In the genomic region with DNA sequence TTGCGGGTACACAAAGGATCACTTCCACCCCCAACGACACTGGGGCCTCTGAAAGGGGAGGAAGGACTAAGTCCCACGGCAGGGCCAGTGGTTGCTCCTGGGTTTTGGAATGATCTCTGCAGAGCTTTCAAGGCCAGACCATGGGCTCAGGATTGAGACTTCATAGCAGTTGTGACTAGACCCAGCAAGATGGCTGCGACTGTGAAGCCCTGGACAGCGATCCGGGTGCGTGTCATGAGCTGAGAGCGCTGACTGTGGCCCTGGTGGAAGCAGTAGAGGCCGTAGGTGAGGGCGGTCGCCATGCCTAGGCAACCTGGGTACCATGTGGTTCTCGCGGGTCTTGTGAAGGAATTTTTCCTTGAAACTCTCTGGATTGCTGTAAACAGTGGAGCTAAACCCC, we compare ENCODE assay signal across 26 cellular contexts. TPM values are rescaled to one million over a fixed set of nuclear protein-coding genes. Genes with fewer than 3 reads are reported as not detected.
"Had no signal": no experiment of that assay in that cellular context is flagged by ENCODE, and none has a peak within 500 bp of the region (broad histone marks: within the 10 kb centered on the region; RNA-seq: fewer than 3 reads in every experiment).

No MANE protein-coding gene starts in this region.

- H3K36me3 ChIP-seq: gastrocnemius medialis, neural progenitor cell, prostate gland, right atrium auricular region, sigmoid colon, tibial artery had no signal

- ATAC-seq: esophagus mucosa; gastrocnemius medialis; left cardiac atrium; left ventricle myocardium superior; naive thymus-derived CD4-positive, alpha-beta T cell; stimulated activated memory B cell treated with anti-CD40 and anti-IgM and Interleukin-4, amounts not matched to agents 10 μg/mL and 1 μg/mL and 100 μg/mL, for 72 hours; stimulated activated naive CD8-positive, alpha-beta T cell treated with anti-CD3 and anti-CD28 coated beads, Interleukin-15, Interleukin-2, amounts not matched to agents 100 U/mL and 50 U/mL, for 24 hours had no signal

- H3K4me1 Mint-ChIP-seq: nephron; neural progenitor cell; stimulated activated memory B cell treated with anti-CD40 and anti-IgM and Interleukin-4, amounts not matched to agents 10 μg/mL and 1 μg/mL and 100 μg/mL, for 72 hours had no signal

- H3K4me3 Mint-ChIP-seq: naive thymus-derived CD4-positive, alpha-beta T cell; nephron; neural progenitor cell; stimulated activated memory B cell treated with anti-CD40 and anti-IgM and Interleukin-4, amounts not matched to agents 10 μg/mL and 1 μg/mL and 100 μg/mL, for 72 hours; type B pancreatic cell had no signal

- H3K9me3 ChIP-seq: gastrocnemius medialis, prostate gland, right atrium auricular region, sigmoid colon, testis had no signal

- H3K27me3 ChIP-seq: dorsolateral prefrontal cortex, gastrocnemius medialis, neural progenitor cell, right atrium auricular region, sigmoid colon, testis, tibial artery had no signal

- H3K4me3 ChIP-seq: dorsolateral prefrontal cortex, gastrocnemius medialis, neural progenitor cell, prostate gland, right atrium auricular region, sigmoid colon, testis, tibial artery had no signal

- H3K9ac ChIP-seq: neural progenitor cell had no signal

- H3K27me3 Mint-ChIP-seq: type B pancreatic cell had no signal

- H3K4me1 ChIP-seq: gastrocnemius medialis, neural progenitor cell, prostate gland, right atrium auricular region, sigmoid colon, testis, tibial artery had no signal

- H3K9me3 Mint-ChIP-seq: neural progenitor cell, type B pancreatic cell had no signal

- FAIRE-seq: colon, urothelium cell line had no signal

- H3K4me2 ChIP-seq: neural progenitor cell had no signal

- H3K36me3 Mint-ChIP-seq: neural progenitor cell, type B pancreatic cell had no signal

- H3K27ac ChIP-seq: dorsolateral prefrontal cortex, epithelial cell of prostate, gastrocnemius medialis, neural progenitor cell, prostate gland, right atrium auricular region, sigmoid colon, testis, tibial artery had no signal

- H2AFZ ChIP-seq: neural progenitor cell had no signal

- H3K27ac Mint-ChIP-seq: naive thymus-derived CD4-positive, alpha-beta T cell; nephron; neural progenitor cell; stimulated activated memory B cell treated with anti-CD40 and anti-IgM and Interleukin-4, amounts not matched to agents 10 μg/mL and 1 μg/mL and 100 μg/mL, for 72 hours; type B pancreatic cell had no signal

- DNase-seq: effector CD4-positive, alpha-beta T cell; foreskin fibroblast; gastrocnemius medialis; left cardiac atrium; left ventricle myocardium superior; mesenchymal stem cell; midbrain; naive thymus-derived CD4-positive, alpha-beta T cell; nucleus accumbens; stimulated activated CD4-positive, alpha-beta T cell treated with anti-CD3 and anti-CD28 coated beads, Interleukin-4, amount 100 ng/mL, for 4 hours; stimulated activated naive CD8-positive, alpha-beta T cell treated with anti-CD3 and anti-CD28 coated beads, Interleukin-15, Interleukin-2, amounts not matched to agents 100 U/mL and 50 U/mL, for 24 hours; substantia nigra; testis had no signal

RNA-seq across cellular contexts. Expression of a gene that starts 41.4 kb away (rescaled TPM):
- polyA plus RNA-seq: naive thymus-derived CD4-positive, alpha-beta T cell had no signal
